Comparison of ENCODE assay signal across 1 cellular context in genomic region chr1:150281758-150282557, GRCh38.
A peak's percentile ranks its signal among the peaks of the same experiment; 100 is the strongest.
TF ChIP-seq lines count a peak whose summit lies in the region.

A gene with protein sequence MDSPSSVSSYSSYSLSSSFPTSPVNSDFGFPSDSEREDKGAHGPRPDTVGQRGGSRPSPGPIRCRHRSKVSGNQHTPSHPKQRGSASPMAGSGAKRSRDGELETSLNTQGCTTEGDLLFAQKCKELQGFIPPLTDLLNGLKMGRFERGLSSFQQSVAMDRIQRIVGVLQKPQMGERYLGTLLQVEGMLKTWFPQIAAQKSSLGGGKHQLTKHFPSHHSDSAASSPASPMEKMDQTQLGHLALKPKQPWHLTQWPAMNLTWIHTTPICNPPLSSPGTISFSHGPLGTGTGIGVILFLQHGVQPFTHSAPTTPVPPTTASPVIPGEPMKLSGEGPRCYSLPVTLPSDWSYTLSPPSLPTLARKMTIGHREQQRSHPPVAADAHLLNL (plus strand): TSS chr1:150282554. CDS start chr1:150283268, 714 bp downstream.

TF ChIP-seq in H1, 55 proteins besides CTCF, POLR2A, EP300 and RAD21 (continued from another document):
- TF ChIP-seq CHD2 (IDR thresholded peaks at IDR 0.05; ENCODE audit: low read length) (peak; percentile 72; the same call in 1 of the 2 replicates), PHF8 (conservative IDR thresholded peaks at IDR 0.05; ENCODE audit: low read depth, low read length) (peak; percentile 57), ZNF274 (IDR thresholded peaks at IDR 0.05; ENCODE audit: borderline replicate concordance, extremely low read depth, low read length) (no peak), EGR1 (IDR thresholded peaks at IDR 0.05; ENCODE audit: borderline replicate concordance, low read depth, low read length) (no peak), NANOG (IDR thresholded peaks at IDR 0.05; ENCODE audit: insufficient read depth, low read depth, low read length, poor library complexity, severe bottlenecking) (no peak), MAX (IDR thresholded peaks at IDR 0.05) (peak; percentile 94), HDAC6 (IDR thresholded peaks at IDR 0.05; ENCODE audit: low read depth, low read length) (no peak), HDAC2 (IDR thresholded peaks at IDR 0.05; ENCODE audit: borderline replicate concordance in 1 of 2, low read depth in 2 of 2, low read length in 2 of 2) (no peak), CREB1 (IDR thresholded peaks at IDR 0.05) (peak; percentile 77; the same call in 1 of the 2 replicates), TEAD4 (IDR thresholded peaks at IDR 0.05; ENCODE audit: low read depth, low read length) (0 out of 2 replicates have a peak, but pooled peaks have one; percentile 3), TCF12 (IDR thresholded peaks at IDR 0.05; ENCODE audit: low read depth, low read length) (0 out of 2 replicates have a peak, but pooled peaks have one; percentile 5), POLR2AphosphoS5 (IDR thresholded peaks at IDR 0.05; ENCODE audit: low read depth, low read length) (peak; percentile 86), MAFK (IDR thresholded peaks at IDR 0.05; ENCODE audit: low read depth, low read length) (no peak), TAF7 (optimal IDR thresholded peaks at IDR 0.05; ENCODE audit: borderline replicate concordance, low read depth, low read length) (peak; percentile 71), RFX5 (IDR thresholded peaks at IDR 0.05; ENCODE audit: borderline replicate concordance, low read depth, low read length) (0 out of 2 replicates have a peak, but pooled peaks have one; percentile 3), CEBPB (IDR thresholded peaks at IDR 0.05; ENCODE audit: low read depth, low read length) (no peak), E2F6 (IDR thresholded peaks at IDR 0.05) (peak; percentile 73), SP1 (IDR thresholded peaks at IDR 0.05; ENCODE audit: low read depth, low read length) (peak; percentile 93), BACH1 (IDR thresholded peaks at IDR 0.05; ENCODE audit: low read length) (no peak), SIRT6 (IDR thresholded peaks at IDR 0.05; ENCODE audit: low read length) (no peak), TBP (IDR thresholded peaks at IDR 0.05; ENCODE audit: low read depth, low read length) (peak; percentile 82), TAF1 (IDR thresholded peaks at IDR 0.05; ENCODE audit: low read depth, low read length) (peak; percentile 74)
- TF ChIP-seq, protein P1, sequence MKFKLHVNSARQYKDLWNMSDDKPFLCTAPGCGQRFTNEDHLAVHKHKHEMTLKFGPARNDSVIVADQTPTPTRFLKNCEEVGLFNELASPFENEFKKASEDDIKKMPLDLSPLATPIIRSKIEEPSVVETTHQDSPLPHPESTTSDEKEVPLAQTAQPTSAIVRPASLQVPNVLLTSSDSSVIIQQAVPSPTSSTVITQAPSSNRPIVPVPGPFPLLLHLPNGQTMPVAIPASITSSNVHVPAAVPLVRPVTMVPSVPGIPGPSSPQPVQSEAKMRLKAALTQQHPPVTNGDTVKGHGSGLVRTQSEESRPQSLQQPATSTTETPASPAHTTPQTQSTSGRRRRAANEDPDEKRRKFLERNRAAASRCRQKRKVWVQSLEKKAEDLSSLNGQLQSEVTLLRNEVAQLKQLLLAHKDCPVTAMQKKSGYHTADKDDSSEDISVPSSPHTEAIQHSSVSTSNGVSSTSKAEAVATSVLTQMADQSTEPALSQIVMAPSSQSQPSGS (IDR thresholded peaks at IDR 0.05; ENCODE audit: low read length): no peak
- TF ChIP-seq, protein P2, sequence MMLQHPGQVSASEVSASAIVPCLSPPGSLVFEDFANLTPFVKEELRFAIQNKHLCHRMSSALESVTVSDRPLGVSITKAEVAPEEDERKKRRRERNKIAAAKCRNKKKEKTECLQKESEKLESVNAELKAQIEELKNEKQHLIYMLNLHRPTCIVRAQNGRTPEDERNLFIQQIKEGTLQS (IDR thresholded peaks at IDR 0.05; ENCODE audit: insufficient read depth, low read depth, low read length): 0 out of 2 replicates have a peak, but pooled peaks have one; percentile 37
